ENCODE assay signal across 9 cellular contexts in the genomic region with DNA sequence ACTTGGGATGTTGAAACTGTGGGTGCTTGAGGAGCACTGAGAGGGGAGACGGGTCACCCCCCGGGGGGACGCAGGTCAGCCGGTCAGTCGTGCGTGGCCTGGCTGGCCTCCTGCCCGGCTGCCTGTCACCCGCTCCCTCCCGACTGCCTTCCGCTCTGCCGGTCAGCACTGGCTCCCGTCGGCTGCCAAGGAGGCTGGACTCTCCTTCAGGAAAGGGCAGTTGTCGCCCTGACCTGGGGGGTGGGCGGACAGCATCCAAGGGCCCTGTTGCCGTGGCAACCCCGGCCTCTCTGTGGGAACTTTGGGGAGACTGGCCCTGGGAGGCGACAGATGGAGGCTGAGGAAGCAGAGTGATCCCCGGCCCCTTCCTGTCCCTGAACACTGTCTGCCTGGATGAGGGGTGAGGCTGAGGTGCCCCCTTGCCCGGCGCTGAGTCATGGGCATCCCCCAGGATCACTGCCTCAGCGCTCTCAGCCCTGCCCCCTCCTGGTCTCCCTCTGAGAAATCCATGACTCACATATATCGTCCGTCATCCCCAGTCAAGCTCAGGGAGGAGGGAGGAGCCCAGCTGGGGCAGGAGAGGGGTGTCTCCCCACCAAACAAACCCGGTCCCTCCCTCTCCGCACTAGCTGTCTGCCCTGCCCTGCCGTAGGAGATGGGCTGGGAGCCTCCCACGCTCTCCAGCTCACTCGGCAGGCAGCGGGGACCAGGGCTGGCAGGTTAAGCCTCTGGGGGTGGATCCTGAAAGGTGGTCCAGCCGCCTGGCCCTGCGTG. TPM values are rescaled to one million over a fixed set of nuclear protein-coding genes. Genes with fewer than 3 reads are reported as not detected.
DNase-seq lines count a peak whose midpoint lies in the region; ATAC-seq and TF ChIP-seq lines count a peak whose summit lies in the region.
"Had no signal": no experiment of that assay in that cellular context is flagged by ENCODE, and none has a peak within 500 bp of the region (broad histone marks: within the 10 kb centered on the region; RNA-seq: fewer than 3 reads in every experiment).

A gene (plus strand): TSS at position 623 of the 774 bp plus-strand sequence. CDS start 21,658 bp downstream, outside the sequence.

- intact Hi-C loops in left cardiac atrium (cut with DNase I): no loop called here
- intact Hi-C loops in posterior cingulate gyrus (cut with DNase I): no loop called here
- intact Hi-C loops in aorta (cut with DNase I): no loop called here

- DNase-seq in NCI-H446 treated with DMSO at 0.1 percent for 48 hours (lab: John Stamatoyannopoulos, UW): peak; percentile 4
- no peak for DNase-seq in NCI-H446 (lab: John Stamatoyannopoulos, UW)
- peak; percentile 96 for DNase-seq in RWPE1 (ENCODE audit: low spot score)
- peak; percentile 90 for DNase-seq in left cardiac atrium
- peak; percentile 59 to 96 (median 69) for DNase-seq in posterior cingulate gyrus
- DNase-seq in aorta: peak; percentile 88 to 90
- DNase-seq in NCI-H2081 (lab: John Stamatoyannopoulos, UW): no peak
- DNase-seq: naive B cell had no signal

- H3K27me3 ChIP-seq in aorta (ENCODE audit: control insufficient read depth in 1 of 2, insufficient read depth in 2 of 2, low read length in 1 of 2): no peaks in the 10 kb centered on the region

- CTCF ChIA-PET in RWPE1 (lab: Yijun Ruan, JAX): interaction anchor here (0.6 to 1.4 kb wide), 5 partner anchors 13 to 51 kb away, joined by 3 to 4 read pairs (median 3); no protein-coding TSS in a partner anchor

- peak; percentile 73 to 92 for ATAC-seq in left cardiac atrium
- ATAC-seq in aorta (ENCODE audit: low FRiP score): peak; percentile 87

- H3K27ac ChIP-seq in RWPE1: peak within 1 kb of the TSS; percentile 69
- peak within 1 kb of the TSS; percentile 83 for H3K27ac ChIP-seq in angular gyrus (ENCODE audit: low read depth, low read length)
- no peak within 1 kb of the TSS for H3K27ac ChIP-seq in aorta (ENCODE audit: low read depth in 1 of 2, low read length in 2 of 2)

- no peaks in the 10 kb centered on the region for H3K4me1 ChIP-seq in aorta (ENCODE audit: control insufficient read depth in 1 of 2, insufficient read depth in 2 of 2, low read length in 2 of 2)

- H3K36me3 ChIP-seq in aorta (ENCODE audit: control insufficient read depth in 1 of 2, insufficient read depth in 2 of 2, low read length in 1 of 2): no peaks in the 10 kb centered on the region

- no peak within 1 kb of the TSS for H3K4me3 ChIP-seq in aorta (ENCODE audit: low read length in 2 of 2)

- WGBS in aorta, 2 donors: 5 to 8% methylated on average over 32 of the region's 32 CpGs

- POLR2A ChIA-PET in RWPE1 (lab: Yijun Ruan, JAX; ENCODE audit: low non-redundant PET): interaction anchor here (0.7 to 1.2 kb wide), 2 partner anchors 9 to 15 kb away, joined by 6 to 7 read pairs; no protein-coding TSS in a partner anchor

- no peak; the same call in 1 of the 2 replicates for TF ChIP-seq CTCF in RWPE1 (conservative IDR thresholded peaks at IDR 0.05; ENCODE audit: low read depth)

- no peaks in the 10 kb centered on the region for H3K9me3 ChIP-seq in aorta (ENCODE audit: control insufficient read depth, low read length)

RNA-seq across cellular contexts. Expression of the gene that starts here (rescaled TPM):
- total RNA-seq in left cardiac atrium: 10 to 100 TPM; 22.9 to 41.9 TPM
- 10 to 100 TPM; 33.0 to 68.4 TPM for total RNA-seq in aorta
- 1 to 10 TPM; 1.2 to 2.1 TPM for polyA plus RNA-seq in aorta

Comparison
In these comparisons a context has a peak if more than half of its experiments do, and no peak if none do; other contexts are left out.
1. DNase-seq: peak in NCI-H446 treated with DMSO at 0.1 percent for 48 hours (single experiment), RWPE1 (single experiment), left cardiac atrium (single experiment), posterior cingulate gyrus (10 of 10) and aorta (2 of 2); none in NCI-H446 (0 of 2) and NCI-H2081 (0 of 2).
2. H3K27ac ChIP-seq: peak in RWPE1 (single experiment) and angular gyrus (single experiment); none in aorta (0 of 2).